ENCODE assay signal across 1 cellular context in the genomic region with DNA sequence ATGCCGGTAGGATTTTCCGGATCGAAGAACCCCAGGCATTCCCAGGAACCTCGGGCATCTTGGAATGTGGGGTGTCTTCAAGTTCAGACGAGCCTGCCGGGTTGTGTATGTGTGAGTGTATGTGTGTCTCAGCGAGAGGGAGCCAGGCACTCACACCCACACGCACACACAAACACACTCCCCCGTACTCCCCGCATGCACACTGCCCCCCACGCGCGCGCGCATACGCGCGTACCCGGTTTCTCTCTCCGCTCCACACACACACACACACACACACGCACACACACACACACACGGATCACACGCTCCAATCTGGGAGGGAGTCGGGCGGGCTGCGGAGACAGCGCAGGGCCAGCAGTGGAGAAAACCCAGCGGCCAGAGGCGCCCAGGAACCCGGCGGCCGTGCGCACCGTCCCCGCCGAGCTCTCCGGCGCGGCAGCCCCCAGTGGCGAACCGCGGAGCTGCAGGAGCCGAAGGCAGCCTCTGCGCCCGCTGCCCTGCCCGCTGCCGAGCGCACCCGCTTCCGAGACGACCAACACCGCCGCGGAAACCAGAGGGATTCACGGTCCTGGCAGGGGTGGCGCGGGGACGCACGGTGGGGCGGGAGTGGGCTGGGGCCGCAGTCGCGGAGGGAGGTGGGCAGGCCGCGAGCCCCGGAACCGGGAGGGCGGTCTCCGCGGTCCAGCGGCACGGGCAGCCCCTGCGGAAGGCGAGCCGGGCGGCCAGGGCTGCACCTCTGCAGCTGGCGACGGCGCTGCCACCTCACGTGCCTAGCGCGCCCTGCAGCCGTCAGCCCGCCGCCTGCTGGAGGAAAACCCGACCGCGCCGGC.
TF ChIP-seq lines count a peak whose summit lies in the region.

A gene (minus strand): TSS at position 125 of the 830 bp plus-strand sequence.

TF ChIP-seq in HEK293, 187 proteins besides CTCF, POLR2A, EP300 and RAD21 (continued from another document and continues in another):
- TF ChIP-seq, protein P1, sequence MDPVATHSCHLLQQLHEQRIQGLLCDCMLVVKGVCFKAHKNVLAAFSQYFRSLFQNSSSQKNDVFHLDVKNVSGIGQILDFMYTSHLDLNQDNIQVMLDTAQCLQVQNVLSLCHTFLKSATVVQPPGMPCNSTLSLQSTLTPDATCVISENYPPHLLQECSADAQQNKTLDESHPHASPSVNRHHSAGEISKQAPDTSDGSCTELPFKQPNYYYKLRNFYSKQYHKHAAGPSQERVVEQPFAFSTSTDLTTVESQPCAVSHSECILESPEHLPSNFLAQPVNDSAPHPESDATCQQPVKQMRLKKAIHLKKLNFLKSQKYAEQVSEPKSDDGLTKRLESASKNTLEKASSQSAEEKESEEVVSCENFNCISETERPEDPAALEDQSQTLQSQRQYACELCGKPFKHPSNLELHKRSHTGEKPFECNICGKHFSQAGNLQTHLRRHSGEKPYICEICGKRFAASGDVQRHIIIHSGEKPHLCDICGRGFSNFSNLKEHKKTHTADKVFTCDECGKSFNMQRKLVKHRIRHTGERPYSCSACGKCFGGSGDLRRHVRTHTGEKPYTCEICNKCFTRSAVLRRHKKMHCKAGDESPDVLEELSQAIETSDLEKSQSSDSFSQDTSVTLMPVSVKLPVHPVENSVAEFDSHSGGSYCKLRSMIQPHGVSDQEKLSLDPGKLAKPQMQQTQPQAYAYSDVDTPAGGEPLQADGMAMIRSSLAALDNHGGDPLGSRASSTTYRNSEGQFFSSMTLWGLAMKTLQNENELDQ (tag by site-specific recombination; IDR thresholded peaks at IDR 0.05; ENCODE audit: low read depth): no peak
- TF ChIP-seq, protein P2, sequence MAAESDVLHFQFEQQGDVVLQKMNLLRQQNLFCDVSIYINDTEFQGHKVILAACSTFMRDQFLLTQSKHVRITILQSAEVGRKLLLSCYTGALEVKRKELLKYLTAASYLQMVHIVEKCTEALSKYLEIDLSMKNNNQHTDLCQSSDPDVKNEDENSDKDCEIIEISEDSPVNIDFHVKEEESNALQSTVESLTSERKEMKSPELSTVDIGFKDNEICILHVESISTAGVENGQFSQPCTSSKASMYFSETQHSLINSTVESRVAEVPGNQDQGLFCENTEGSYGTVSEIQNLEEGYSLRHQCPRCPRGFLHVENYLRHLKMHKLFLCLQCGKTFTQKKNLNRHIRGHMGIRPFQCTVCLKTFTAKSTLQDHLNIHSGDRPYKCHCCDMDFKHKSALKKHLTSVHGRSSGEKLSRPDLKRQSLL (tag by site-specific recombination; IDR thresholded peaks at IDR 0.05): no peak
- TF ChIP-seq ZNF747 (tag by site-specific recombination; IDR thresholded peaks at IDR 0.05) (no peak), SALL2 (tag by site-specific recombination; IDR thresholded peaks at IDR 0.05; ENCODE audit: borderline replicate concordance) (peak; percentile 86; the same call in 1 of the 2 replicates), ZBTB20 (tag by site-specific recombination; IDR thresholded peaks at IDR 0.05) (peak; percentile 59; the same call in 1 of the 2 replicates), ZNF843 (tag by site-specific recombination; IDR thresholded peaks at IDR 0.05) (peak; percentile 49; the same call in 1 of the 2 replicates), ZNF335 (tag by site-specific recombination; conservative IDR thresholded peaks at IDR 0.05) (peak; percentile 95), ZNF350 (tag by site-specific recombination; IDR thresholded peaks at IDR 0.05) (no peak), ZNF175 (tag by site-specific recombination; IDR thresholded peaks at IDR 0.05) (no peak), ZNF670 (tag by site-specific recombination; IDR thresholded peaks at IDR 0.05; ENCODE audit: low read depth) (no peak), ZNF707 (tag by site-specific recombination; IDR thresholded peaks at IDR 0.05) (no peak), BCL11B (tag by site-specific recombination; IDR thresholded peaks at IDR 0.05; ENCODE audit: low read depth) (0 out of 2 replicates have a peak, but pooled peaks have one; percentile 11), YY1 (tag by site-specific recombination; IDR thresholded peaks at IDR 0.05) (no peak; the same call in 1 of the 2 replicates), ZBTB17 (tag by site-specific recombination; IDR thresholded peaks at IDR 0.05) (peak; percentile 78), ZNF510 (tag by site-specific recombination; IDR thresholded peaks at IDR 0.05; ENCODE audit: insufficient replicate concordance) (no peak), ZNF548 (tag by site-specific recombination; IDR thresholded peaks at IDR 0.05) (peak; percentile 54; the same call in 1 of the 2 replicates), ZNF530 (tag by site-specific recombination; IDR thresholded peaks at IDR 0.05; ENCODE audit: low read depth) (no peak), ZNF274 (IDR thresholded peaks at IDR 0.05; ENCODE audit: low read length) (no peak), ZNF274 (tag by site-specific recombination; IDR thresholded peaks at IDR 0.05; ENCODE audit: borderline replicate concordance) (no peak), GLIS2 (tag by site-specific recombination; IDR thresholded peaks at IDR 0.05) (peak; percentile 91), ZNF416 (tag by site-specific recombination; IDR thresholded peaks at IDR 0.05) (no peak), ZNF202 (tag by site-specific recombination; IDR thresholded peaks at IDR 0.05; ENCODE audit: borderline replicate concordance) (no peak), GLI2 (tag by site-specific recombination; IDR thresholded peaks at IDR 0.05; ENCODE audit: borderline replicate concordance, low read depth) (no peak), ZNF169 (tag by site-specific recombination; IDR thresholded peaks at IDR 0.05) (no peak), ZNF248 (tag by site-specific recombination; IDR thresholded peaks at IDR 0.05) (no peak), ZNF16 (tag by site-specific recombination; IDR thresholded peaks at IDR 0.05; ENCODE audit: low read depth) (no peak), ZNF2 (tag by site-specific recombination; IDR thresholded peaks at IDR 0.05) (peak; percentile 96), ZNF830 (tag by site-specific recombination; IDR thresholded peaks at IDR 0.05; ENCODE audit: low read depth) (no peak), PRDM1 (tag by site-specific recombination; IDR thresholded peaks at IDR 0.05) (peak; percentile 44; the same call in 1 of the 2 replicates), ZNF558 (tag by site-specific recombination; IDR thresholded peaks at IDR 0.05) (no peak), ZNF626 (tag by site-specific recombination; IDR thresholded peaks at IDR 0.05) (no peak), FEZF1 (tag by site-specific recombination; IDR thresholded peaks at IDR 0.05) (0 out of 2 replicates have a peak, but pooled peaks have one; percentile 22), ZNF544 (tag by site-specific recombination; IDR thresholded peaks at IDR 0.05) (no peak), WT1 (tag by site-specific recombination; IDR thresholded peaks at IDR 0.05) (peak; percentile 53; the same call in 1 of the 2 replicates), KLF8 (tag by site-specific recombination; IDR thresholded peaks at IDR 0.05) (peak; percentile 54; the same call in 1 of the 2 replicates), ZSCAN23 (tag by site-specific recombination; IDR thresholded peaks at IDR 0.05) (no peak; the same call in 1 of the 2 replicates), HOXD13 (CRISPR knock-in tag; IDR thresholded peaks at IDR 0.05; ENCODE audit: borderline replicate concordance) (no peak), KLF7 (tag by site-specific recombination; IDR thresholded peaks at IDR 0.05; ENCODE audit: borderline replicate concordance) (no peak), KLF10 (tag by site-specific recombination; IDR thresholded peaks at IDR 0.05) (peak; percentile 36; the same call in 1 of the 2 replicates), ZNF76 (tag by site-specific recombination; IDR thresholded peaks at IDR 0.05; ENCODE audit: borderline replicate concordance, low read depth) (peak; percentile 70; the same call in 1 of the 2 replicates), HOXA7 (CRISPR knock-in tag; IDR thresholded peaks at IDR 0.05; ENCODE audit: borderline replicate concordance) (no peak), ZIC2 (tag by site-specific recombination; IDR thresholded peaks at IDR 0.05) (peak; percentile 71), ZNF571 (tag by site-specific recombination; IDR thresholded peaks at IDR 0.05) (no peak)
- TF ChIP-seq, protein P3, sequence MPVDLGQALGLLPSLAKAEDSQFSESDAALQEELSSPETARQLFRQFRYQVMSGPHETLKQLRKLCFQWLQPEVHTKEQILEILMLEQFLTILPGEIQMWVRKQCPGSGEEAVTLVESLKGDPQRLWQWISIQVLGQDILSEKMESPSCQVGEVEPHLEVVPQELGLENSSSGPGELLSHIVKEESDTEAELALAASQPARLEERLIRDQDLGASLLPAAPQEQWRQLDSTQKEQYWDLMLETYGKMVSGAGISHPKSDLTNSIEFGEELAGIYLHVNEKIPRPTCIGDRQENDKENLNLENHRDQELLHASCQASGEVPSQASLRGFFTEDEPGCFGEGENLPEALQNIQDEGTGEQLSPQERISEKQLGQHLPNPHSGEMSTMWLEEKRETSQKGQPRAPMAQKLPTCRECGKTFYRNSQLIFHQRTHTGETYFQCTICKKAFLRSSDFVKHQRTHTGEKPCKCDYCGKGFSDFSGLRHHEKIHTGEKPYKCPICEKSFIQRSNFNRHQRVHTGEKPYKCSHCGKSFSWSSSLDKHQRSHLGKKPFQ (tag by site-specific recombination; IDR thresholded peaks at IDR 0.05): peak; percentile 89
- TF ChIP-seq, protein P4, sequence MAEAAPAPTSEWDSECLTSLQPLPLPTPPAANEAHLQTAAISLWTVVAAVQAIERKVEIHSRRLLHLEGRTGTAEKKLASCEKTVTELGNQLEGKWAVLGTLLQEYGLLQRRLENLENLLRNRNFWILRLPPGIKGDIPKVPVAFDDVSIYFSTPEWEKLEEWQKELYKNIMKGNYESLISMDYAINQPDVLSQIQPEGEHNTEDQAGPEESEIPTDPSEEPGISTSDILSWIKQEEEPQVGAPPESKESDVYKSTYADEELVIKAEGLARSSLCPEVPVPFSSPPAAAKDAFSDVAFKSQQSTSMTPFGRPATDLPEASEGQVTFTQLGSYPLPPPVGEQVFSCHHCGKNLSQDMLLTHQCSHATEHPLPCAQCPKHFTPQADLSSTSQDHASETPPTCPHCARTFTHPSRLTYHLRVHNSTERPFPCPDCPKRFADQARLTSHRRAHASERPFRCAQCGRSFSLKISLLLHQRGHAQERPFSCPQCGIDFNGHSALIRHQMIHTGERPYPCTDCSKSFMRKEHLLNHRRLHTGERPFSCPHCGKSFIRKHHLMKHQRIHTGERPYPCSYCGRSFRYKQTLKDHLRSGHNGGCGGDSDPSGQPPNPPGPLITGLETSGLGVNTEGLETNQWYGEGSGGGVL (tag by site-specific recombination; IDR thresholded peaks at IDR 0.05): peak; percentile 93
- TF ChIP-seq, protein P5, sequence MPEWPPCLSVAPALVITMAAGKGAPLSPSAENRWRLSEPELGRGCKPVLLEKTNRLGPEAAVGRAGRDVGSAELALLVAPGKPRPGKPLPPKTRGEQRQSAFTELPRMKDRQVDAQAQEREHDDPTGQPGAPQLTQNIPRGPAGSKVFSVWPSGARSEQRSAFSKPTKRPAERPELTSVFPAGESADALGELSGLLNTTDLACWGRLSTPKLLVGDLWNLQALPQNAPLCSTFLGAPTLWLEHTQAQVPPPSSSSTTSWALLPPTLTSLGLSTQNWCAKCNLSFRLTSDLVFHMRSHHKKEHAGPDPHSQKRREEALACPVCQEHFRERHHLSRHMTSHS (tag by site-specific recombination; IDR thresholded peaks at IDR 0.05): peak; percentile 67
- TF ChIP-seq, protein P6, sequence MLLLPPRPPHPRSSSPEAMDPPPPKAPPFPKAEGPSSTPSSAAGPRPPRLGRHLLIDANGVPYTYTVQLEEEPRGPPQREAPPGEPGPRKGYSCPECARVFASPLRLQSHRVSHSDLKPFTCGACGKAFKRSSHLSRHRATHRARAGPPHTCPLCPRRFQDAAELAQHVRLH (tag by site-specific recombination; IDR thresholded peaks at IDR 0.05): no peak
- TF ChIP-seq, protein P7, sequence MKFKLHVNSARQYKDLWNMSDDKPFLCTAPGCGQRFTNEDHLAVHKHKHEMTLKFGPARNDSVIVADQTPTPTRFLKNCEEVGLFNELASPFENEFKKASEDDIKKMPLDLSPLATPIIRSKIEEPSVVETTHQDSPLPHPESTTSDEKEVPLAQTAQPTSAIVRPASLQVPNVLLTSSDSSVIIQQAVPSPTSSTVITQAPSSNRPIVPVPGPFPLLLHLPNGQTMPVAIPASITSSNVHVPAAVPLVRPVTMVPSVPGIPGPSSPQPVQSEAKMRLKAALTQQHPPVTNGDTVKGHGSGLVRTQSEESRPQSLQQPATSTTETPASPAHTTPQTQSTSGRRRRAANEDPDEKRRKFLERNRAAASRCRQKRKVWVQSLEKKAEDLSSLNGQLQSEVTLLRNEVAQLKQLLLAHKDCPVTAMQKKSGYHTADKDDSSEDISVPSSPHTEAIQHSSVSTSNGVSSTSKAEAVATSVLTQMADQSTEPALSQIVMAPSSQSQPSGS (tag by site-specific recombination; IDR thresholded peaks at IDR 0.05; ENCODE audit: low read depth): no peak
- TF ChIP-seq, protein P8, sequence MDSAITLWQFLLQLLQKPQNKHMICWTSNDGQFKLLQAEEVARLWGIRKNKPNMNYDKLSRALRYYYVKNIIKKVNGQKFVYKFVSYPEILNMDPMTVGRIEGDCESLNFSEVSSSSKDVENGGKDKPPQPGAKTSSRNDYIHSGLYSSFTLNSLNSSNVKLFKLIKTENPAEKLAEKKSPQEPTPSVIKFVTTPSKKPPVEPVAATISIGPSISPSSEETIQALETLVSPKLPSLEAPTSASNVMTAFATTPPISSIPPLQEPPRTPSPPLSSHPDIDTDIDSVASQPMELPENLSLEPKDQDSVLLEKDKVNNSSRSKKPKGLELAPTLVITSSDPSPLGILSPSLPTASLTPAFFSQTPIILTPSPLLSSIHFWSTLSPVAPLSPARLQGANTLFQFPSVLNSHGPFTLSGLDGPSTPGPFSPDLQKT (IDR thresholded peaks at IDR 0.05; ENCODE audit: borderline replicate concordance, low read depth, low read length): no peak
- TF ChIP-seq, protein P9, sequence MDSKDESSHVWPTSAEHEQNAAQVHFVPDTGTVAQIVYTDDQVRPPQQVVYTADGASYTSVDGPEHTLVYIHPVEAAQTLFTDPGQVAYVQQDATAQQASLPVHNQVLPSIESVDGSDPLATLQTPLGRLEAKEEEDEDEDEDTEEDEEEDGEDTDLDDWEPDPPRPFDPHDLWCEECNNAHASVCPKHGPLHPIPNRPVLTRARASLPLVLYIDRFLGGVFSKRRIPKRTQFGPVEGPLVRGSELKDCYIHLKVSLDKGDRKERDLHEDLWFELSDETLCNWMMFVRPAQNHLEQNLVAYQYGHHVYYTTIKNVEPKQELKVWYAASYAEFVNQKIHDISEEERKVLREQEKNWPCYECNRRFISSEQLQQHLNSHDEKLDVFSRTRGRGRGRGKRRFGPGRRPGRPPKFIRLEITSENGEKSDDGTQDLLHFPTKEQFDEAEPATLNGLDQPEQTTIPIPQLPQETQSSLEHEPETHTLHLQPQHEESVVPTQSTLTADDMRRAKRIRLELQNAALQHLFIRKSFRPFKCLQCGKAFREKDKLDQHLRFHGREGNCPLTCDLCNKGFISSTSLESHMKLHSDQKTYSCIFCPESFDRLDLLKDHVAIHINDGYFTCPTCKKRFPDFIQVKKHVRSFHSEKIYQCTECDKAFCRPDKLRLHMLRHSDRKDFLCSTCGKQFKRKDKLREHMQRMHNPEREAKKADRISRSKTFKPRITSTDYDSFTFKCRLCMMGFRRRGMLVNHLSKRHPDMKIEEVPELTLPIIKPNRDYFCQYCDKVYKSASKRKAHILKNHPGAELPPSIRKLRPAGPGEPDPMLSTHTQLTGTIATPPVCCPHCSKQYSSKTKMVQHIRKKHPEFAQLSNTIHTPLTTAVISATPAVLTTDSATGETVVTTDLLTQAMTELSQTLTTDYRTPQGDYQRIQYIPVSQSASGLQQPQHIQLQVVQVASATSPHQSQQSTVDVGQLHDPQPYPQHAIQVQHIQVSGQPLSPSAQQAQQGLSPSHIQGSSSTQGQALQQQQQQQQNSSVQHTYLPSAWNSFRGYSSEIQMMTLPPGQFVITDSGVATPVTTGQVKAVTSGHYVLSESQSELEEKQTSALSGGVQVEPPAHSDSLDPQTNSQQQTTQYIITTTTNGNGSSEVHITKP (tag by site-specific recombination; IDR thresholded peaks at IDR 0.05): peak; percentile 51; the same call in 1 of the 2 replicates
